ENCODE assay signal across 8 cellular contexts in genomic region chr7:157140118-157140905, GRCh38. TPM values are rescaled to one million over a fixed set of nuclear protein-coding genes. Genes with fewer than 3 reads are reported as not detected.
DNase-seq lines count a peak whose midpoint lies in the region; ATAC-seq, FAIRE-seq and TF ChIP-seq lines count a peak whose summit lies in the region.

No MANE protein-coding gene starts in this region.

- H3K4me1 Mint-ChIP-seq in CD14-positive monocyte (peaks cover 47% of the 10 kb centered on the region), naive B cell (peaks cover 49 to 56% (median 52%) of the 10 kb centered on the region in 3 donors)

- intact Hi-C loops in CD14-positive monocyte (cut with micrococcal nuclease): loop anchor here in 1 of 2 donors (10.0 kb wide), 1 partner anchor 246 kb away; the partner anchor contains the start of gene LMBR1

- H3K27me3 Mint-ChIP-seq in CD14-positive monocyte (ENCODE audit: low read depth in 3 of 3) (peaks cover 0 to 2% (median 0%) of the 10 kb centered on the region in 3 donors), naive B cell (no peaks in the 10 kb centered on the region)

- H3K4me3 Mint-ChIP-seq in CD14-positive monocyte: peak overlapping the region; percentile 79 to 90
- H3K4me3 Mint-ChIP-seq in naive B cell: peak overlapping the region; percentile 12 to 91 (median 66)

- DNase-seq in CD14-positive monocyte (ENCODE audit: low spot score): no peak
- DNase-seq in NOMO-1 treated with dmso at 0.1 percent for 144 hours (lab: John Stamatoyannopoulos, UW; ENCODE audit: unreplicated experiment): peak; percentile 6
- no peak for DNase-seq in cardiac fibroblast (ENCODE audit: low read depth in 2 of 2)
- DNase-seq in naive B cell: peak; percentile 7
- no peak for DNase-seq in RCC 7860 (ENCODE audit: low spot score)
- DNase-seq in DMS79 (lab: John Stamatoyannopoulos, UW): no peak

- H3K36me3 Mint-ChIP-seq in CD14-positive monocyte: peaks cover 17 to 27% of the 10 kb centered on the region in 2 donors
- H3K36me3 Mint-ChIP-seq in naive B cell: peaks cover 0 to 9% of the 10 kb centered on the region in 2 donors

- H3K27ac Mint-ChIP-seq in CD14-positive monocyte (peak overlapping the region in 5 of 7 donors; percentile 28 to 86 (median 68)), naive B cell (peak overlapping the region in 5 of 6 donors; percentile 33 to 87 (median 50))

- no peak for FAIRE-seq in RCC 7860 (lab: Jason Lieb, UNC)

- no peaks in the 10 kb centered on the region for H3K9me3 Mint-ChIP-seq in CD14-positive monocyte
- no peaks in the 10 kb centered on the region for H3K9me3 Mint-ChIP-seq in naive B cell

- TF ChIP-seq CTCF in CD14-positive monocyte (IDR thresholded peaks at IDR 0.05) (no peak), cardiac fibroblast (IDR thresholded peaks at IDR 0.05; ENCODE audit: low read depth, low read length) (no peak)

- ATAC-seq in naive B cell (ENCODE audit: low read depth in 2 of 2) (no peak), HG03571 (IDR thresholded peaks at IDR 0.05; ENCODE audit: unreplicated experiment) (no peak), HG02885 (IDR thresholded peaks at IDR 0.05; ENCODE audit: poor library complexity, unreplicated experiment) (no peak)

- peak overlapping the region; percentile 71 to 75 for H3K4me3 ChIP-seq in cardiac fibroblast (replicated peaks in 1 of 2; ENCODE audit: low read depth in 2 of 2, low read length in 2 of 2)

RNA-seq across cellular contexts. Expression of gene UBE3C, which starts 1.6 kb away (rescaled TPM):
- polyA plus RNA-seq in CD14-positive monocyte (10 to 100 TPM; 19.5 to 24.3 TPM), naive B cell (ENCODE audit: low read depth in 6 of 6) (10 to 100 TPM; 16.2 to 22.0 (median 17.5) TPM)

Comparison
In these comparisons a context has a peak if more than half of its experiments do, and no peak if none do; other contexts are left out.
1. DNase-seq: peak in NOMO-1 treated with dmso at 0.1 percent for 144 hours (single experiment) and naive B cell (single experiment); none in CD14-positive monocyte (single experiment), cardiac fibroblast (0 of 2), RCC 7860 (single experiment) and DMS79 (single experiment).